ENCODE assay signal across 1 cellular context in the genomic region with DNA sequence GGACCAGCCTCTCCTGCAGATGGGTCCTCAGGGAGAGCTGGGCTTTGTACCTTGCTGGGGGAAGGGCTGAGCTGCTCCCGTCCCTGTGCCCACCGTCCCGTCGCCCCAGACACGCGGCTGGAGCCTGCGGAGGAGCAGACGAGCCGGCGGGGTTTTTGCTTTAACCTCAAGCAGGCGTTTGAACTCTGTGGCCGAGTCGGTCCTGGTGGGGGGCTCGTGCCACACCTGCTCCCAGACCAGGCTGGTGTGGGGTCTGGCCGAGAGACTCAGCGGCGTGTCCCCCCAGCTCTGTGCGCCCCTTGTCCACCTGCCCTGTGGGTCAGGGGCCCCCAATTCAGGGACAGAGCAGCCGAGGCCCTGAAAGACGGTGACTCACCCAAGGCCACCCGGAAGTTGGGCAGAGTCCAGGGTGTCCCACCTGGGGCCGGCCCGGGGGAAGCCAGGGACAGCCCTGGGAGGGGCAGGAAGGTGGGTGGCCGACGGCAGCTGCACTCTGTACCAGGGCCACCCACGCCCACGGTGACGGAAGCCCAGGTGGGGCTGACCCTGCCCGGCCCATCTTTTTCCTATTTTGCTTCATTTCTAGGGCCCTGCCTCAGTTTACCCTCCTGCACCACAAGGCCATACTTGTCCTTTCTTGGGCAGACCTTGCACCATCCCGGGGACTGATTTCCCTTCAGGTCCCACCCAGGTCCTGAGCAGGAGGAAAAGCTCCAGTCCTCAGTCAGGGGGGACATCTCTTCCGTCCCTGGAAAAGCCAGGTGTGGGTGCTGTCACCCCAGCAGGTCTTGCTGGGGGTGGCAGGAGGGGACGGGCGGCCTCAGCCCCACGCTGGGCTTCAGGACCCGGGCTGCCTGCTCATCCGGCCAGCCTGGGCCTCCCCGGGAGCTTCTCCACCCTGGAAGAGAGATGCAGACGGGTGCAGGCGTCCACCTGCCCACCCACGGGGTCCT.
A peak's percentile ranks its signal among the peaks of the same experiment; 100 is the strongest.
TF ChIP-seq lines count a peak whose summit lies in the region.

No MANE protein-coding gene starts in this region.

TF ChIP-seq in HepG2, 621 proteins besides CTCF, POLR2A, EP300 and RAD21 (continued from another document and continues in another):
- TF ChIP-seq ZNF790 (CRISPR knock-in tag; IDR thresholded peaks at IDR 0.05; ENCODE audit: borderline replicate concordance) (no peak), ZNF782 (CRISPR knock-in tag; IDR thresholded peaks at IDR 0.05; ENCODE audit: borderline replicate concordance) (no peak), MAF1 (CRISPR knock-in tag; IDR thresholded peaks at IDR 0.05; ENCODE audit: borderline replicate concordance) (no peak), ZNF121 (CRISPR knock-in tag; IDR thresholded peaks at IDR 0.05) (0 out of 2 replicates have a peak, but pooled peaks have one; percentile 57), RFX1 (IDR thresholded peaks at IDR 0.05) (no peak), ZNF572 (CRISPR knock-in tag; IDR thresholded peaks at IDR 0.05) (no peak; the same call in 1 of the 2 replicates), CEBPG (CRISPR knock-in tag; IDR thresholded peaks at IDR 0.05) (peak; percentile 32; the same call in 1 of the 2 replicates), U2AF2 (IDR thresholded peaks at IDR 0.05; ENCODE audit: low read depth, low read length) (no peak), MEIS1 (CRISPR knock-in tag; IDR thresholded peaks at IDR 0.05; ENCODE audit: borderline replicate concordance) (peak; percentile 88; the same call in 1 of the 2 replicates), FOXK1 (CRISPR knock-in tag; IDR thresholded peaks at IDR 0.05; ENCODE audit: borderline replicate concordance, low read depth) (peak; percentile 54; the same call in 1 of the 2 replicates), ZNF382 (CRISPR knock-in tag; IDR thresholded peaks at IDR 0.05; ENCODE audit: borderline replicate concordance) (no peak), DR1 (CRISPR knock-in tag; IDR thresholded peaks at IDR 0.05) (peak; percentile 37; the same call in 1 of the 2 replicates), ZNF883 (CRISPR knock-in tag; IDR thresholded peaks at IDR 0.05; ENCODE audit: not compliant biosample characterization) (peak; percentile 60), MZF1 (CRISPR knock-in tag; IDR thresholded peaks at IDR 0.05; ENCODE audit: borderline replicate concordance) (peak; percentile 36; the same call in 1 of the 2 replicates), KMT2A (CRISPR knock-in tag; IDR thresholded peaks at IDR 0.05) (peak; percentile 53; the same call in 1 of the 2 replicates), KDM1A (CRISPR knock-in tag; IDR thresholded peaks at IDR 0.05) (0 out of 2 replicates have a peak, but pooled peaks have one; percentile 27), SSRP1 (CRISPR knock-in tag; IDR thresholded peaks at IDR 0.05) (peak; percentile 80; the same call in 1 of the 2 replicates), SMAD3 (CRISPR knock-in tag; IDR thresholded peaks at IDR 0.05) (peak; percentile 83), NR1H2 (CRISPR knock-in tag; IDR thresholded peaks at IDR 0.05; ENCODE audit: borderline replicate concordance, low read depth) (no peak), ZNF44 (CRISPR knock-in tag; IDR thresholded peaks at IDR 0.05) (0 out of 2 replicates have a peak, but pooled peaks have one; percentile 86), MAZ (IDR thresholded peaks at IDR 0.05; ENCODE audit: borderline replicate concordance, low read depth, low read length) (peak; percentile 61; the same call in 1 of the 2 replicates), MAZ (CRISPR knock-in tag; IDR thresholded peaks at IDR 0.05; ENCODE audit: low read depth) (peak; percentile 77; the same call in 1 of the 2 replicates), GATAD1 (CRISPR knock-in tag; IDR thresholded peaks at IDR 0.05) (peak; percentile 80)
- TF ChIP-seq, protein P1, sequence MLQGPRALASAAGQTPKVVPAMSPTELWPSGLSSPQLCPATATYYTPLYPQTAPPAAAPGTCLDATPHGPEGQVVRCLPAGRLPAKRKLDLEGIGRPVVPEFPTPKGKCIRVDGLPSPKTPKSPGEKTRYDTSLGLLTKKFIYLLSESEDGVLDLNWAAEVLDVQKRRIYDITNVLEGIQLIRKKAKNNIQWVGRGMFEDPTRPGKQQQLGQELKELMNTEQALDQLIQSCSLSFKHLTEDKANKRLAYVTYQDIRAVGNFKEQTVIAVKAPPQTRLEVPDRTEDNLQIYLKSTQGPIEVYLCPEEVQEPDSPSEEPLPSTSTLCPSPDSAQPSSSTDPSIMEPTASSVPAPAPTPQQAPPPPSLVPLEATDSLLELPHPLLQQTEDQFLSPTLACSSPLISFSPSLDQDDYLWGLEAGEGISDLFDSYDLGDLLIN (CRISPR knock-in tag; IDR thresholded peaks at IDR 0.05; ENCODE audit: borderline replicate concordance), result 0 out of 2 replicates have a peak, but pooled peaks have one; percentile 36
- TF ChIP-seq, protein P2, sequence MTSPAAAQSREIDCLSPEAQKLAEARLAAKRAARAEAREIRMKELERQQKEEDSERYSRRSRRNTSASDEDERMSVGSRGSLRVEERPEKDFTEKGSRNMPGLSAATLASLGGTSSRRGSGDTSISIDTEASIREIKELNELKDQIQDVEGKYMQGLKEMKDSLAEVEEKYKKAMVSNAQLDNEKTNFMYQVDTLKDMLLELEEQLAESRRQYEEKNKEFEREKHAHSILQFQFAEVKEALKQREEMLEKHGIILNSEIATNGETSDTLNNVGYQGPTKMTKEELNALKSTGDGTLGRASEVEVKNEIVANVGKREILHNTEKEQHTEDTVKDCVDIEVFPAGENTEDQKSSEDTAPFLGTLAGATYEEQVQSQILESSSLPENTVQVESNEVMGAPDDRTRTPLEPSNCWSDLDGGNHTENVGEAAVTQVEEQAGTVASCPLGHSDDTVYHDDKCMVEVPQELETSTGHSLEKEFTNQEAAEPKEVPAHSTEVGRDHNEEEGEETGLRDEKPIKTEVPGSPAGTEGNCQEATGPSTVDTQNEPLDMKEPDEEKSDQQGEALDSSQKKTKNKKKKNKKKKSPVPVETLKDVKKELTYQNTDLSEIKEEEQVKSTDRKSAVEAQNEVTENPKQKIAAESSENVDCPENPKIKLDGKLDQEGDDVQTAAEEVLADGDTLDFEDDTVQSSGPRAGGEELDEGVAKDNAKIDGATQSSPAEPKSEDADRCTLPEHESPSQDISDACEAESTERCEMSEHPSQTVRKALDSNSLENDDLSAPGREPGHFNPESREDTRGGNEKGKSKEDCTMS (CRISPR knock-in tag; conservative IDR thresholded peaks at IDR 0.05), result no peak
- TF ChIP-seq, protein P3, sequence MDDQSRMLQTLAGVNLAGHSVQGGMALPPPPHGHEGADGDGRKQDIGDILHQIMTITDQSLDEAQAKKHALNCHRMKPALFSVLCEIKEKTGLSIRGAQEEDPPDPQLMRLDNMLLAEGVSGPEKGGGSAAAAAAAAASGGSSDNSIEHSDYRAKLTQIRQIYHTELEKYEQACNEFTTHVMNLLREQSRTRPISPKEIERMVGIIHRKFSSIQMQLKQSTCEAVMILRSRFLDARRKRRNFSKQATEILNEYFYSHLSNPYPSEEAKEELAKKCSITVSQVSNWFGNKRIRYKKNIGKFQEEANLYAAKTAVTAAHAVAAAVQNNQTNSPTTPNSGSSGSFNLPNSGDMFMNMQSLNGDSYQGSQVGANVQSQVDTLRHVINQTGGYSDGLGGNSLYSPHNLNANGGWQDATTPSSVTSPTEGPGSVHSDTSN (CRISPR knock-in tag; IDR thresholded peaks at IDR 0.05; ENCODE audit: borderline replicate concordance), result no peak
- TF ChIP-seq, protein P4, sequence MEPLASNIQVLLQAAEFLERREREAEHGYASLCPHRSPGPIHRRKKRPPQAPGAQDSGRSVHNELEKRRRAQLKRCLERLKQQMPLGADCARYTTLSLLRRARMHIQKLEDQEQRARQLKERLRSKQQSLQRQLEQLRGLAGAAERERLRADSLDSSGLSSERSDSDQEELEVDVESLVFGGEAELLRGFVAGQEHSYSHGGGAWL (CRISPR knock-in tag; IDR thresholded peaks at IDR 0.05), result peak; percentile 30
- TF ChIP-seq, protein P5, sequence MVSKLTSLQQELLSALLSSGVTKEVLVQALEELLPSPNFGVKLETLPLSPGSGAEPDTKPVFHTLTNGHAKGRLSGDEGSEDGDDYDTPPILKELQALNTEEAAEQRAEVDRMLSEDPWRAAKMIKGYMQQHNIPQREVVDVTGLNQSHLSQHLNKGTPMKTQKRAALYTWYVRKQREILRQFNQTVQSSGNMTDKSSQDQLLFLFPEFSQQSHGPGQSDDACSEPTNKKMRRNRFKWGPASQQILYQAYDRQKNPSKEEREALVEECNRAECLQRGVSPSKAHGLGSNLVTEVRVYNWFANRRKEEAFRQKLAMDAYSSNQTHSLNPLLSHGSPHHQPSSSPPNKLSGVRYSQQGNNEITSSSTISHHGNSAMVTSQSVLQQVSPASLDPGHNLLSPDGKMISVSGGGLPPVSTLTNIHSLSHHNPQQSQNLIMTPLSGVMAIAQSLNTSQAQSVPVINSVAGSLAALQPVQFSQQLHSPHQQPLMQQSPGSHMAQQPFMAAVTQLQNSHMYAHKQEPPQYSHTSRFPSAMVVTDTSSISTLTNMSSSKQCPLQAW (CRISPR knock-in tag; IDR thresholded peaks at IDR 0.05), result peak; percentile 73
- TF ChIP-seq, protein P6, sequence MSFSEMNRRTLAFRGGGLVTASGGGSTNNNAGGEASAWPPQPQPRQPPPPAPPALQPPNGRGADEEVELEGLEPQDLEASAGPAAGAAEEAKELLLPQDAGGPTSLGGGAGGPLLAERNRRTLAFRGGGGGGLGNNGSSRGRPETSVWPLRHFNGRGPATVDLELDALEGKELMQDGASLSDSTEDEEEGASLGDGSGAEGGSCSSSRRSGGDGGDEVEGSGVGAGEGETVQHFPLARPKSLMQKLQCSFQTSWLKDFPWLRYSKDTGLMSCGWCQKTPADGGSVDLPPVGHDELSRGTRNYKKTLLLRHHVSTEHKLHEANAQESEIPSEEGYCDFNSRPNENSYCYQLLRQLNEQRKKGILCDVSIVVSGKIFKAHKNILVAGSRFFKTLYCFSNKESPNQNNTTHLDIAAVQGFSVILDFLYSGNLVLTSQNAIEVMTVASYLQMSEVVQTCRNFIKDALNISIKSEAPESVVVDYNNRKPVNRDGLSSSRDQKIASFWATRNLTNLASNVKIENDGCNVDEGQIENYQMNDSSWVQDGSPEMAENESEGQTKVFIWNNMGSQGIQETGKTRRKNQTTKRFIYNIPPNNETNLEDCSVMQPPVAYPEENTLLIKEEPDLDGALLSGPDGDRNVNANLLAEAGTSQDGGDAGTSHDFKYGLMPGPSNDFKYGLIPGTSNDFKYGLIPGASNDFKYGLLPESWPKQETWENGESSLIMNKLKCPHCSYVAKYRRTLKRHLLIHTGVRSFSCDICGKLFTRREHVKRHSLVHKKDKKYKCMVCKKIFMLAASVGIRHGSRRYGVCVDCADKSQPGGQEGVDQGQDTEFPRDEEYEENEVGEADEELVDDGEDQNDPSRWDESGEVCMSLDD (CRISPR knock-in tag; IDR thresholded peaks at IDR 0.05; ENCODE audit: borderline replicate concordance), result peak; percentile 99
- TF ChIP-seq, protein P7, sequence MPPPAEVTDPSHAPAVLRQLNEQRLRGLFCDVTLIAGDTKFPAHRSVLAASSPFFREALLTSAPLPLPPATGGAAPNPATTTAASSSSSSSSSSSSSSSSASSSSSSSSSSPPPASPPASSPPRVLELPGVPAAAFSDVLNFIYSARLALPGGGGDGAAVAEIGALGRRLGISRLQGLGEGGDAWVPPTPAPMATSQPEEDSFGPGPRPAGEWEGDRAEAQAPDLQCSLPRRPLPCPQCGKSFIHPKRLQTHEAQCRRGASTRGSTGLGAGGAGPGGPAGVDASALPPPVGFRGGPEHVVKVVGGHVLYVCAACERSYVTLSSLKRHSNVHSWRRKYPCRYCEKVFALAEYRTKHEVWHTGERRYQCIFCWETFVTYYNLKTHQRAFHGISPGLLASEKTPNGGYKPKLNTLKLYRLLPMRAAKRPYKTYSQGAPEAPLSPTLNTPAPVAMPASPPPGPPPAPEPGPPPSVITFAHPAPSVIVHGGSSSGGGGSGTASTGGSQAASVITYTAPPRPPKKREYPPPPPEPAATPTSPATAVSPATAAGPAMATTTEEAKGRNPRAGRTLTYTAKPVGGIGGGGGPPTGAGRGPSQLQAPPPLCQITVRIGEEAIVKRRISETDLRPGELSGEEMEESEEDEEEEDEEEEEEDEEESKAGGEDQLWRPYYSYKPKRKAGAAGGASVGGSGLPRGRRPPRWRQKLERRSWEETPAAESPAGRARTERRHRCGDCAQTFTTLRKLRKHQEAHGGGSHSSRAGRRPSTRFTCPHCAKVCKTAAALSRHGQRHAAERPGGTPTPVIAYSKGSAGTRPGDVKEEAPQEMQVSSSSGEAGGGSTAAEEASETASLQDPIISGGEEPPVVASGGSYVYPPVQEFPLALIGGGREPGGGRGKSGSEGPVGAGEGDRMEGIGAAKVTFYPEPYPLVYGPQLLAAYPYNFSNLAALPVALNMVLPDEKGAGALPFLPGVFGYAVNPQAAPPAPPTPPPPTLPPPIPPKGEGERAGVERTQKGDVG (CRISPR knock-in tag; IDR thresholded peaks at IDR 0.05; ENCODE audit: borderline replicate concordance), result peak; percentile 62; the same call in 1 of the 2 replicates
- TF ChIP-seq, protein P8, sequence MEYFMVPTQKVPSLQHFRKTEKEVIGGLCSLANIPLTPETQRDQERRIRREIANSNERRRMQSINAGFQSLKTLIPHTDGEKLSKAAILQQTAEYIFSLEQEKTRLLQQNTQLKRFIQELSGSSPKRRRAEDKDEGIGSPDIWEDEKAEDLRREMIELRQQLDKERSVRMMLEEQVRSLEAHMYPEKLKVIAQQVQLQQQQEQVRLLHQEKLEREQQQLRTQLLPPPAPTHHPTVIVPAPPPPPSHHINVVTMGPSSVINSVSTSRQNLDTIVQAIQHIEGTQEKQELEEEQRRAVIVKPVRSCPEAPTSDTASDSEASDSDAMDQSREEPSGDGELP (IDR thresholded peaks at IDR 0.05; ENCODE audit: borderline replicate concordance, low read depth), result peak; percentile 85
- TF ChIP-seq, protein P9, sequence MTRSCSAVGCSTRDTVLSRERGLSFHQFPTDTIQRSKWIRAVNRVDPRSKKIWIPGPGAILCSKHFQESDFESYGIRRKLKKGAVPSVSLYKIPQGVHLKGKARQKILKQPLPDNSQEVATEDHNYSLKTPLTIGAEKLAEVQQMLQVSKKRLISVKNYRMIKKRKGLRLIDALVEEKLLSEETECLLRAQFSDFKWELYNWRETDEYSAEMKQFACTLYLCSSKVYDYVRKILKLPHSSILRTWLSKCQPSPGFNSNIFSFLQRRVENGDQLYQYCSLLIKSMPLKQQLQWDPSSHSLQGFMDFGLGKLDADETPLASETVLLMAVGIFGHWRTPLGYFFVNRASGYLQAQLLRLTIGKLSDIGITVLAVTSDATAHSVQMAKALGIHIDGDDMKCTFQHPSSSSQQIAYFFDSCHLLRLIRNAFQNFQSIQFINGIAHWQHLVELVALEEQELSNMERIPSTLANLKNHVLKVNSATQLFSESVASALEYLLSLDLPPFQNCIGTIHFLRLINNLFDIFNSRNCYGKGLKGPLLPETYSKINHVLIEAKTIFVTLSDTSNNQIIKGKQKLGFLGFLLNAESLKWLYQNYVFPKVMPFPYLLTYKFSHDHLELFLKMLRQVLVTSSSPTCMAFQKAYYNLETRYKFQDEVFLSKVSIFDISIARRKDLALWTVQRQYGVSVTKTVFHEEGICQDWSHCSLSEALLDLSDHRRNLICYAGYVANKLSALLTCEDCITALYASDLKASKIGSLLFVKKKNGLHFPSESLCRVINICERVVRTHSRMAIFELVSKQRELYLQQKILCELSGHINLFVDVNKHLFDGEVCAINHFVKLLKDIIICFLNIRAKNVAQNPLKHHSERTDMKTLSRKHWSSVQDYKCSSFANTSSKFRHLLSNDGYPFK (CRISPR knock-in tag; IDR thresholded peaks at IDR 0.05; ENCODE audit: borderline replicate concordance), result peak; percentile 57; the same call in 1 of the 2 replicates
